ENCODE assay signal across 1 cellular context in genomic region chr14:71437870-71438269, GRCh38.
TF ChIP-seq lines count a peak whose summit lies in the region.

No MANE protein-coding gene starts in this region.

TF ChIP-seq in GM23338, 12 proteins besides CTCF, POLR2A, EP300 and RAD21 (continued from another document):
- TF ChIP-seq ETS1 (IDR thresholded peaks at IDR 0.05): no peak
- TF ChIP-seq POLR2AphosphoS5 (IDR thresholded peaks at IDR 0.05; ENCODE audit: low read depth): no peak
- TF ChIP-seq ZNF462 (CRISPR knock-in tag; IDR thresholded peaks at IDR 0.05): no peak
- no peak for TF ChIP-seq STAT1 (IDR thresholded peaks at IDR 0.05; ENCODE audit: unreplicated experiment)
- TF ChIP-seq CREB1 (CRISPR knock-in tag; IDR thresholded peaks at IDR 0.05; ENCODE audit: low read depth): no peak
